In genomic region chr10:7193369-7193768, GRCh38 we compare ENCODE assay signal across 10 cellular contexts.
DNase-seq lines count a peak whose midpoint lies in the region; ATAC-seq and TF ChIP-seq lines count a peak whose summit lies in the region.
"Had no signal": no experiment of that assay in that cellular context is flagged by ENCODE, and none has a peak within 500 bp of the region (broad histone marks: within the 10 kb centered on the region; RNA-seq: fewer than 3 reads in every experiment).

No MANE protein-coding gene starts in this region.

- no peaks in the 10 kb centered on the region for H3K27me3 ChIP-seq in ovary
- H3K27me3 ChIP-seq: neutrophil had no signal

- H3K27me3 Mint-ChIP-seq in activated naive CD8-positive, alpha-beta T cell = no peaks in the 10 kb centered on the region

- ATAC-seq in GM18868 (IDR thresholded peaks at IDR 0.05; ENCODE audit: unreplicated experiment) (peak; percentile 54), GM21737 (IDR thresholded peaks at IDR 0.05; ENCODE audit: unreplicated experiment) (no peak), HG02588 (IDR thresholded peaks at IDR 0.05; ENCODE audit: unreplicated experiment) (no peak)

- peak overlapping the region; percentile 96 for H3K27ac Mint-ChIP-seq in activated naive CD8-positive, alpha-beta T cell

- H3K27ac ChIP-seq in ovary = no peak overlapping the region
- H3K27ac ChIP-seq: neutrophil had no signal

- intact Hi-C loops in ovary (cut with DNase I) = no loop called here

- no peaks in the 10 kb centered on the region for H3K4me1 ChIP-seq in ovary (ENCODE audit: insufficient read depth)

- no peaks in the 10 kb centered on the region for H3K36me3 ChIP-seq in ovary
- H3K36me3 ChIP-seq: neutrophil had no signal

- peak; percentile 71 for DNase-seq in activated CD4-positive, alpha-beta T cell treated with anti-CD3 and anti-CD28 coated beads for 48 hours
- DNase-seq in stimulated activated CD4-positive, alpha-beta T cell treated with anti-CD3 and anti-CD28 coated beads, Interleukin-4, amount 100 ng/mL, for 4 hours = peak; percentile 25 to 26
- DNase-seq in HEK293T (ENCODE audit: extremely low spot score) (no peak), ovary (no peak)
- DNase-seq: NCI-H774 had no signal

- no peak for TF ChIP-seq EP300 in ovary (IDR thresholded peaks at IDR 0.05)

- POLR2A ChIA-PET in HEK293T (lab: Yijun Ruan, JAX) = no interaction called here

- H3K4me3 Mint-ChIP-seq in activated naive CD8-positive, alpha-beta T cell = peak overlapping the region; percentile 80

- TF ChIP-seq POLR2A in ovary (IDR thresholded peaks at IDR 0.05) = no peak

- TF ChIP-seq CTCF in ovary (IDR thresholded peaks at IDR 0.05) = no peak

- CTCF ChIA-PET in HEK293T (lab: Yijun Ruan, JAX) = no interaction called here

- peaks cover 46% of the 10 kb centered on the region for H3K36me3 Mint-ChIP-seq in activated naive CD8-positive, alpha-beta T cell

- H3K4me1 Mint-ChIP-seq in activated naive CD8-positive, alpha-beta T cell (ENCODE audit: low read depth) = peaks cover 77% of the 10 kb centered on the region

- H3K9me3 Mint-ChIP-seq in activated naive CD8-positive, alpha-beta T cell (ENCODE audit: low read depth) = no peaks in the 10 kb centered on the region

- no peak overlapping the region for H3K4me3 ChIP-seq in ovary

- H3K9me3 ChIP-seq in ovary = peaks cover 0 to 5% of the 10 kb centered on the region in 2 donors
- H3K9me3 ChIP-seq: neutrophil had no signal

- 93 to 96% (median 94%) methylated on average over 7 of the region's 7 CpGs for WGBS in ovary, 3 donors

TF ChIP-seq in HEK293T, 16 proteins besides CTCF, POLR2A, EP300 and RAD21:
- TF ChIP-seq FOXK2 (IDR thresholded peaks at IDR 0.05) = no peak
- TF ChIP-seq BHLHE40 (IDR thresholded peaks at IDR 0.05; ENCODE audit: borderline replicate concordance) = no peak
- no peak for TF ChIP-seq LEF1 (IDR thresholded peaks at IDR 0.05; ENCODE audit: borderline replicate concordance)

Comparison
In these comparisons a context has a peak if more than half of its experiments do, and no peak if none do; other contexts are left out.
1. DNase-seq: peak in activated CD4-positive, alpha-beta T cell treated with anti-CD3 and anti-CD28 coated beads for 48 hours (single experiment) and stimulated activated CD4-positive, alpha-beta T cell treated with anti-CD3 and anti-CD28 coated beads, Interleukin-4, amount 100 ng/mL, for 4 hours (2 of 2); none in HEK293T (single experiment) and ovary (0 of 5).